ENCODE assay signal across 9 cellular contexts in genomic region chr15:68700395-68701123, GRCh38.
DNase-seq lines count a peak whose midpoint lies in the region; ATAC-seq and TF ChIP-seq lines count a peak whose summit lies in the region.
"Had no signal": no experiment of that assay in that cellular context is flagged by ENCODE, and none has a peak within 500 bp of the region (broad histone marks: within the 10 kb centered on the region; RNA-seq: fewer than 3 reads in every experiment).

No MANE protein-coding gene starts in this region.

- H3K36me3 Mint-ChIP-seq in MCF 10A (ENCODE audit: insufficient read depth, unreplicated experiment): no peaks in the 10 kb centered on the region
- H3K36me3 Mint-ChIP-seq in brain: peaks cover 26% of the 10 kb centered on the region

- no peak overlapping the region for H3K4me3 Mint-ChIP-seq in MCF 10A (ENCODE audit: unreplicated experiment)
- peak overlapping the region; percentile 38 to 76 (median 71) for H3K4me3 Mint-ChIP-seq in brain
- H3K4me3 Mint-ChIP-seq: naive B cell had no signal

- H3K36me3 ChIP-seq in breast epithelium: no peaks in the 10 kb centered on the region
- no peaks in the 10 kb centered on the region for H3K36me3 ChIP-seq in transverse colon

- WGBS in transverse colon (ENCODE audit: low coverage in 1 of 2), 2 donors: 20 to 31% methylated on average over 1 to 20 of the region's 20 CpGs

- H3K27me3 ChIP-seq in breast epithelium (no peaks in the 10 kb centered on the region), transverse colon (peaks cover 9% of the 10 kb centered on the region)

- CTCF ChIA-PET in MCF 10A (lab: Yijun Ruan, JAX): interaction anchor here (0.7 kb wide), 1 partner anchor 147 kb away, joined by 3 read pairs; no protein-coding TSS in a partner anchor

- TF ChIP-seq CTCF in breast epithelium (IDR thresholded peaks at IDR 0.05) (no peak), MCF 10A (IDR thresholded peaks at IDR 0.05; ENCODE audit: unreplicated experiment) (no peak), brain (conservative IDR thresholded peaks at IDR 0.05) (no peak), transverse colon (IDR thresholded peaks at IDR 0.05) (no peak)

- H3K9me3 ChIP-seq in breast epithelium (no peaks in the 10 kb centered on the region), transverse colon (no peaks in the 10 kb centered on the region)

- intact Hi-C loops in breast epithelium (cut with DNase I; ENCODE audit: low total_unique reads) (no loop called here), MCF 10A (cut with micrococcal nuclease) (no loop called here), transverse colon (cut with DNase I; ENCODE audit: low total_unique reads) (no loop called here)

- POLR2A ChIA-PET in MCF 10A (lab: Yijun Ruan, JAX): no interaction called here

- H3K27me3 Mint-ChIP-seq in MCF 10A (ENCODE audit: insufficient read depth, unreplicated experiment): peaks cover under 1% of the 10 kb centered on the region
- H3K27me3 Mint-ChIP-seq in brain: no peaks in the 10 kb centered on the region

- TF ChIP-seq EP300 in transverse colon (IDR thresholded peaks at IDR 0.05; ENCODE audit: low read depth): no peak

- no peak overlapping the region for H3K27ac Mint-ChIP-seq in MCF 10A (ENCODE audit: low read depth, unreplicated experiment)
- peak overlapping the region; percentile 95 to 100 (median 99) for H3K27ac Mint-ChIP-seq in brain

- ATAC-seq in left lobe of liver: peak; percentile 54
- no peak for ATAC-seq in HG03521 (IDR thresholded peaks at IDR 0.05; ENCODE audit: unreplicated experiment)
- ATAC-seq in GM19351 (IDR thresholded peaks at IDR 0.05; ENCODE audit: unreplicated experiment): no peak

- BruUV-seq in MCF 10A (replicated peaks; lab: Mats Ljungman, UMichigan): no TSS peak

- TF ChIP-seq POLR2A in breast epithelium (IDR thresholded peaks at IDR 0.05): no peak
- TF ChIP-seq POLR2A in transverse colon (IDR thresholded peaks at IDR 0.05): no peak

- H3K9me3 Mint-ChIP-seq in MCF 10A (ENCODE audit: unreplicated experiment) (no peaks in the 10 kb centered on the region), brain (no peaks in the 10 kb centered on the region)

- no peaks in the 10 kb centered on the region for H3K4me1 ChIP-seq in breast epithelium
- peaks cover 3 to 20% (median 10%) of the 10 kb centered on the region in 4 donors for H3K4me1 ChIP-seq in transverse colon

- in situ Hi-C loops in transverse colon (cut with MboI; ENCODE audit: low pct_ligation_motif_present in 1 of 4, low pct_unique_long_range_greater_than_20kb in 1 of 4, low sequenced_read_pairs in 3 of 4): no loop called here

- DNase-seq in breast epithelium (ENCODE audit: low spot score in 2 of 2) (no peak), MCF 10A (ENCODE audit: unreplicated experiment) (no peak), left lobe of liver (ENCODE audit: low spot score) (no peak), transverse colon (peak; percentile 20), activated gamma-delta T cell treated with Interleukin-2 at 50 U/mL for 16 hours (no peak)
- DNase-seq: naive B cell had no signal

- peak overlapping the region; percentile 33 to 43 for H3K27ac ChIP-seq in breast epithelium
- peak overlapping the region in 3 of 4 donors; percentile 4 to 51 (median 31) for H3K27ac ChIP-seq in transverse colon

- H3K4me1 Mint-ChIP-seq in MCF 10A (ENCODE audit: insufficient read depth, unreplicated experiment): no peaks in the 10 kb centered on the region
- H3K4me1 Mint-ChIP-seq in brain: peaks cover 59% of the 10 kb centered on the region

- H3K4me3 ChIP-seq in breast epithelium (peak overlapping the region in 1 of 3 donors; percentile 37), transverse colon (no peak overlapping the region)
